In the genomic region with DNA sequence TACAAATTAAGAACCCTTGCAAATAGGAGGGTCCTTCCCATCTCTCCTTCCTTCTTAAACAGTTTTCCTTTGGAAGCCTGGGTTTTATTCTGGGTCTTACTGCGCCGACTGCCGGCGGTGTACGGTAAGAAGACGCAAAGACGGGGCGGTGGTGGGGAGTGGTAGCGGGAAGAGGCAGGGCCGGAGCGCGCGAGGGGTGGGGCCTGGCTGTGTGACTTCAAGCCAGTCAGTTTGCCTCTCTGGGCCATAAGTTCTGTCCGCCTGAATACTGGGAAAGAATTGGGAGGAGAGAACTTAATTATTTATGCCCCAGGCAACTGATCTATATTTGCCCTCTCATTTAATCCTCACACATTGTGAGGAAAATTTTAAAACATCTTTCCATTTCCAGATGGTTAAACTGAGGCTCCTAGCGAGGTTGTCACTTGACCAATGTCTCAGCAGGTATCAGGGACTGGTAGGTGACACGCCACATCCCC, we compare ENCODE assay signal across 8 cellular contexts. TPM values are rescaled to one million over a fixed set of nuclear protein-coding genes. Genes with fewer than 3 reads are reported as not detected.
DNase-seq lines count a peak whose midpoint lies in the region; ATAC-seq and TF ChIP-seq lines count a peak whose summit lies in the region.

No MANE protein-coding gene starts in this region.

- peak; percentile 58 for TF ChIP-seq CTCF in CD14-positive monocyte (IDR thresholded peaks at IDR 0.05)
- peak in 3 of 4 experiments; percentile 69 to 74 (median 73) for TF ChIP-seq CTCF in gastroesophageal sphincter (IDR thresholded peaks at IDR 0.05)
- peak in 5 of 6 experiments; percentile 26 to 58 (median 51) for TF ChIP-seq CTCF in thyroid gland (IDR thresholded peaks at IDR 0.05)

- intact Hi-C loops in CD14-positive monocyte (cut with micrococcal nuclease): loop anchor here in 1 of 2 donors (2.0 to 10.0 kb wide), 2 partner anchors 20 to 132 kb away; partner anchors contain the start of gene KDM5C
- intact Hi-C loops in activated naive CD4-positive, alpha-beta T cell treated with anti-CD3 and anti-CD28 coated beads for 36 hours (cut with micrococcal nuclease): loop anchor here (1.0 to 10.0 kb wide), 7 partner anchors 11 to 1714 kb away; partner anchors contain the start of genes KDM5C, MAGED2, RIBC1 and SMC1A
- intact Hi-C loops in thyroid gland (cut with DNase I): loop anchor here (2.0 kb wide), 1 partner anchor 22 kb away; no protein-coding TSS in a partner anchor

- 0 to 29% methylated on average over 1 of the region's 16 CpGs for WGBS in gastroesophageal sphincter (ENCODE audit: low coverage in 1 of 2), 2 donors
- WGBS in thyroid gland, 2 donors: 0 to 1% methylated on average over 3 to 15 of the region's 16 CpGs

- H3K4me1 ChIP-seq in gastroesophageal sphincter: peaks cover 0 to 11% (median 0%) of the 10 kb centered on the region in 3 donors
- peaks cover 0 to under 1% of the 10 kb centered on the region in 2 donors for H3K4me1 ChIP-seq in thyroid gland

- peak overlapping the region; percentile 49 to 70 for H3K4me3 ChIP-seq in gastroesophageal sphincter
- peak overlapping the region in 2 of 3 donors; percentile 28 to 46 for H3K4me3 ChIP-seq in thyroid gland (replicated peaks in 1 of 3)

- H3K9me3 Mint-ChIP-seq in CD14-positive monocyte: peaks cover 0 to 6% (median 0%) of the 10 kb centered on the region in 7 donors
- no peaks in the 10 kb centered on the region for H3K9me3 Mint-ChIP-seq in activated naive CD4-positive, alpha-beta T cell treated with anti-CD3 and anti-CD28 coated beads for 36 hours

- DNase-seq in CD14-positive monocyte (ENCODE audit: low spot score) (peak; percentile 60), Kasumi-1 (lab: John Stamatoyannopoulos, UW) (peak; percentile 63 to 74), SHP77 (lab: John Stamatoyannopoulos, UW) (peak; percentile 92 to 94), nucleus accumbens (lab: John Stamatoyannopoulos, UW) (peak in 47 of 56 donors; percentile 1 to 76 (median 29)), thyroid gland (peak; percentile 77 to 80)
- peak; percentile 86 for DNase-seq in activated naive CD4-positive, alpha-beta T cell treated with anti-CD3 and anti-CD28 coated beads for 36 hours

- CTCF ChIA-PET in activated naive CD4-positive, alpha-beta T cell treated with anti-CD3 and anti-CD28 coated beads for 36 hours (lab: Charles Lee): no interaction called here

- no peaks in the 10 kb centered on the region for H3K36me3 ChIP-seq in gastroesophageal sphincter
- no peaks in the 10 kb centered on the region for H3K36me3 ChIP-seq in thyroid gland

- TF ChIP-seq POLR2A in gastroesophageal sphincter (IDR thresholded peaks at IDR 0.05) (no peak), thyroid gland (IDR thresholded peaks at IDR 0.05) (no peak)

- peak overlapping the region; percentile 79 to 94 (median 89) for H3K27ac Mint-ChIP-seq in CD14-positive monocyte
- peak overlapping the region; percentile 91 for H3K27ac Mint-ChIP-seq in activated naive CD4-positive, alpha-beta T cell treated with anti-CD3 and anti-CD28 coated beads for 36 hours

- TF ChIP-seq EP300 in gastroesophageal sphincter (IDR thresholded peaks at IDR 0.05): no peak

- H3K9me3 ChIP-seq in gastroesophageal sphincter: no peaks in the 10 kb centered on the region
- H3K9me3 ChIP-seq in thyroid gland: no peaks in the 10 kb centered on the region

- ATAC-seq in GM21360 (IDR thresholded peaks at IDR 0.05; ENCODE audit: unreplicated experiment) (peak; percentile 42), gastroesophageal sphincter (peak; percentile 68)

- H3K27me3 ChIP-seq in gastroesophageal sphincter: no peaks in the 10 kb centered on the region
- no peaks in the 10 kb centered on the region for H3K27me3 ChIP-seq in thyroid gland

- H3K27ac ChIP-seq in gastroesophageal sphincter (peak overlapping the region; percentile 89 to 99 (median 93)), thyroid gland (peak overlapping the region; percentile 78 to 86 (median 86))

- peaks cover 23% of the 10 kb centered on the region for H3K4me1 Mint-ChIP-seq in CD14-positive monocyte
- peaks cover 20% of the 10 kb centered on the region for H3K4me1 Mint-ChIP-seq in activated naive CD4-positive, alpha-beta T cell treated with anti-CD3 and anti-CD28 coated beads for 36 hours (ENCODE audit: low read depth)

- no peaks in the 10 kb centered on the region for H3K36me3 Mint-ChIP-seq in CD14-positive monocyte
- peaks cover 3% of the 10 kb centered on the region for H3K36me3 Mint-ChIP-seq in activated naive CD4-positive, alpha-beta T cell treated with anti-CD3 and anti-CD28 coated beads for 36 hours (ENCODE audit: low read depth)

- peak overlapping the region; percentile 82 to 90 for H3K4me3 Mint-ChIP-seq in CD14-positive monocyte
- peak overlapping the region; percentile 91 for H3K4me3 Mint-ChIP-seq in activated naive CD4-positive, alpha-beta T cell treated with anti-CD3 and anti-CD28 coated beads for 36 hours

- peaks cover 9 to 21% (median 9%) of the 10 kb centered on the region in 3 donors for H3K27me3 Mint-ChIP-seq in CD14-positive monocyte (ENCODE audit: low read depth in 3 of 3)
- no peaks in the 10 kb centered on the region for H3K27me3 Mint-ChIP-seq in activated naive CD4-positive, alpha-beta T cell treated with anti-CD3 and anti-CD28 coated beads for 36 hours (ENCODE audit: low read depth)

RNA-seq across cellular contexts. Expression of gene KANTR, which starts 0.7 kb away (rescaled TPM):
- under 1 TPM; 0.32 to 0.44 TPM for polyA plus RNA-seq in CD14-positive monocyte
- 1 to 10 TPM; 7.5 to 9.2 TPM for total RNA-seq in activated naive CD4-positive, alpha-beta T cell treated with anti-CD3 and anti-CD28 coated beads for 36 hours
- total RNA-seq in gastroesophageal sphincter (10 to 100 TPM in 3 of 4 donors, 1 to 10 TPM in 1; 7.7 to 36.6 (median 13.7) TPM), thyroid gland (10 to 100 TPM; 15.5 to 41.5 (median 21.8) TPM)

RNA-seq across cellular contexts. Expression of gene TSPYL2, which starts 11.0 kb away (rescaled TPM):
- under 1 TPM; 0.33 to 0.40 TPM for polyA plus RNA-seq in CD14-positive monocyte
- 10 to 100 TPM; 72.2 to 74.4 TPM for total RNA-seq in activated naive CD4-positive, alpha-beta T cell treated with anti-CD3 and anti-CD28 coated beads for 36 hours
- total RNA-seq in gastroesophageal sphincter (100 to 1,000 TPM in 1 of 4 donors, 10 to 100 TPM in 3; 40.5 to 156 (median 89.8) TPM), thyroid gland (10 to 100 TPM; 30.9 to 83.1 (median 49.1) TPM)

RNA-seq across cellular contexts. Expression of gene GPR173, which starts 44.6 kb away (rescaled TPM):
- not detected for polyA plus RNA-seq in CD14-positive monocyte
- total RNA-seq in activated naive CD4-positive, alpha-beta T cell treated with anti-CD3 and anti-CD28 coated beads for 36 hours: under 1 TPM in 1 of 2 experiments, not detected in 1; 0.05 TPM
- total RNA-seq in gastroesophageal sphincter (1 to 10 TPM in 2 of 4 donors, under 1 TPM in 2; 0.67 to 2.5 (median 0.99) TPM), thyroid gland (1 to 10 TPM in 2 of 4 donors, under 1 TPM in 2; 0.78 to 1.3 (median 1.1) TPM)

Comparison
In these comparisons a context has a peak if more than half of its experiments do, and no peak if none do; other contexts are left out.
1. Peak in every context shown above with its lines: DNase-seq, ATAC-seq, H3K4me3 ChIP-seq and H3K27ac ChIP-seq.
2. DNase-seq: peak in every context shown above with its lines; median percentile 93 in SHP77; 86 in activated naive CD4-positive, alpha-beta T cell treated with anti-CD3 and anti-CD28 coated beads for 36 hours; 78 in thyroid gland; 68 in Kasumi-1; 60 in CD14-positive monocyte; 29 in nucleus accumbens.